1 cellular context compared by ENCODE assay signal in the genomic region with DNA sequence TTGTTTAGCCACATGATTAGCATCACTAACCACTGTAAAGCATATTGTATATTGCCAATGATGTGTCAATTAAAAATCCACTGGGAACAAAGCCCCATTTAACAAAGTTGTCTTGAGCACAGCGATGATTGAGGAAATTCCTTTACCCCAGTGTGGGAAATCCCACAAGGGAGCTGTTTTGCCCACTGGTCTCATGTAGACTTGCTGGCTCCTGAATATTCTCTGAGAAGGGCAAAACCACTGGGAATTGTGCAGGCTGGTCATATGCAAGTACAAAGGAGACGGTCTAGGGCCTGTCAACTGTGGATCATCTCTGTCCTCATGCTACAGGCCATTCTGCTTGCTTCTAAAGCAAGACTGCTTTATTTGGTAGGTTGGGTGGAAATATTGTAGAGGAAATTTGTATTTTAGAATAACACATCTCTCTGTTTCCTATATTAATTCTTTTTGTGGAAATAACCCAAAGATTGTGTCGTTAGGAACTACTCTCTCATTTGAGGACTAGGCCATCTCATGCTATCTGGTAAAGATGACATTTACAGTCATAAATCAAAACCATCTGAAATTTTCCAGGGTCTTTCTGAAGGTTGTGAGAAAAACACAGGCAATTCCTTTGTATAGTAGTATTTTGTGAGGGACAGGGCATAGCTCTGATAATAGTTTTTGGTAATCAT.
TF ChIP-seq lines count a peak whose summit lies in the region.

No MANE protein-coding gene starts in this region.

TF ChIP-seq in GM23338, 12 proteins besides CTCF, POLR2A, EP300 and RAD21:
- TF ChIP-seq, protein P1, sequence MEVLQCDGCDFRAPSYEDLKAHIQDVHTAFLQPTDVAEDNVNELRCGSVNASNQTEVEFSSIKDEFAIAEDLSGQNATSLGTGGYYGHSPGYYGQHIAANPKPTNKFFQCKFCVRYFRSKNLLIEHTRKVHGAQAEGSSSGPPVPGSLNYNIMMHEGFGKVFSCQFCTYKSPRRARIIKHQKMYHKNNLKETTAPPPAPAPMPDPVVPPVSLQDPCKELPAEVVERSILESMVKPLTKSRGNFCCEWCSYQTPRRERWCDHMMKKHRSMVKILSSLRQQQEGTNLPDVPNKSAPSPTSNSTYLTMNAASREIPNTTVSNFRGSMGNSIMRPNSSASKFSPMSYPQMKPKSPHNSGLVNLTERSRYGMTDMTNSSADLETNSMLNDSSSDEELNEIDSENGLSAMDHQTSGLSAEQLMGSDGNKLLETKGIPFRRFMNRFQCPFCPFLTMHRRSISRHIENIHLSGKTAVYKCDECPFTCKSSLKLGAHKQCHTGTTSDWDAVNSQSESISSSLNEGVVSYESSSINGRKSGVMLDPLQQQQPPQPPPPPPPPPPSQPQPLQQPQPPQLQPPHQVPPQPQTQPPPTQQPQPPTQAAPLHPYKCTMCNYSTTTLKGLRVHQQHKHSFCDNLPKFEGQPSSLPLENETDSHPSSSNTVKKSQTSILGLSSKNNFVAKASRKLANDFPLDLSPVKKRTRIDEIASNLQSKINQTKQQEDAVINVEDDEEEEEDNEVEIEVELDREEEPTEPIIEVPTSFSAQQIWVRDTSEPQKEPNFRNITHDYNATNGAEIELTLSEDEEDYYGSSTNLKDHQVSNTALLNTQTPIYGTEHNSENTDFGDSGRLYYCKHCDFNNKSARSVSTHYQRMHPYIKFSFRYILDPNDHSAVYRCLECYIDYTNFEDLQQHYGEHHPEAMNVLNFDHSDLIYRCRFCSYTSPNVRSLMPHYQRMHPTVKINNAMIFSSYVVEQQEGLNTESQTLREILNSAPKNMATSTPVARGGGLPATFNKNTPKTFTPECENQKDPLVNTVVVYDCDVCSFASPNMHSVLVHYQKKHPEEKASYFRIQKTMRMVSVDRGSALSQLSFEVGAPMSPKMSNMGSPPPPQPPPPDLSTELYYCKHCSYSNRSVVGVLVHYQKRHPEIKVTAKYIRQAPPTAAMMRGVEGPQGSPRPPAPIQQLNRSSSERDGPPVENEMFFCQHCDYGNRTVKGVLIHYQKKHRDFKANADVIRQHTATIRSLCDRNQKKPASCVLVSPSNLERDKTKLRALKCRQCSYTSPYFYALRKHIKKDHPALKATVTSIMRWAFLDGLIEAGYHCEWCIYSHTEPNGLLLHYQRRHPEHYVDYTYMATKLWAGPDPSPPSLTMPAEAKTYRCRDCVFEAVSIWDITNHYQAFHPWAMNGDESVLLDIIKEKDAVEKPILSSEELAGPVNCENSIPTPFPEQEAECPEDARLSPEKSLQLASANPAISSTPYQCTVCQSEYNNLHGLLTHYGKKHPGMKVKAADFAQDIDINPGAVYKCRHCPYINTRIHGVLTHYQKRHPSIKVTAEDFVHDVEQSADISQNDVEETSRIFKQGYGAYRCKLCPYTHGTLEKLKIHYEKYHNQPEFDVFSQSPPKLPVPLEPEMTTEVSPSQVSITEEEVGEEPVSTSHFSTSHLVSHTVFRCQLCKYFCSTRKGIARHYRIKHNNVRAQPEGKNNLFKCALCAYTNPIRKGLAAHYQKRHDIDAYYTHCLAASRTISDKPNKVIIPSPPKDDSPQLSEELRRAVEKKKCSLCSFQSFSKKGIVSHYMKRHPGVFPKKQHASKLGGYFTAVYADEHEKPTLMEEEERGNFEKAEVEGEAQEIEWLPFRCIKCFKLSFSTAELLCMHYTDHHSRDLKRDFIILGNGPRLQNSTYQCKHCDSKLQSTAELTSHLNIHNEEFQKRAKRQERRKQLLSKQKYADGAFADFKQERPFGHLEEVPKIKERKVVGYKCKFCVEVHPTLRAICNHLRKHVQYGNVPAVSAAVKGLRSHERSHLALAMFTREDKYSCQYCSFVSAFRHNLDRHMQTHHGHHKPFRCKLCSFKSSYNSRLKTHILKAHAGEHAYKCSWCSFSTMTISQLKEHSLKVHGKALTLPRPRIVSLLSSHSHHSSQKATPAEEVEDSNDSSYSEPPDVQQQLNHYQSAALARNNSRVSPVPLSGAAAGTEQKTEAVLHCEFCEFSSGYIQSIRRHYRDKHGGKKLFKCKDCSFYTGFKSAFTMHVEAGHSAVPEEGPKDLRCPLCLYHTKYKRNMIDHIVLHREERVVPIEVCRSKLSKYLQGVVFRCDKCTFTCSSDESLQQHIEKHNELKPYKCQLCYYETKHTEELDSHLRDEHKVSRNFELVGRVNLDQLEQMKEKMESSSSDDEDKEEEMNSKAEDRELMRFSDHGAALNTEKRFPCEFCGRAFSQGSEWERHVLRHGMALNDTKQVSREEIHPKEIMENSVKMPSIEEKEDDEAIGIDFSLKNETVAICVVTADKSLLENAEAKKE (CRISPR knock-in tag; IDR thresholded peaks at IDR 0.05) = no peak
- no peak for TF ChIP-seq JUNB (IDR thresholded peaks at IDR 0.05; ENCODE audit: unreplicated experiment)
- no peak for TF ChIP-seq EZH2 (IDR thresholded peaks at IDR 0.05; ENCODE audit: low read depth, unreplicated experiment)
- no peak for TF ChIP-seq ZNF331 (CRISPR knock-in tag; IDR thresholded peaks at IDR 0.05; ENCODE audit: low read depth)
- no peak for TF ChIP-seq POLR2AphosphoS5 (IDR thresholded peaks at IDR 0.05; ENCODE audit: low read depth)
- TF ChIP-seq, protein P2, sequence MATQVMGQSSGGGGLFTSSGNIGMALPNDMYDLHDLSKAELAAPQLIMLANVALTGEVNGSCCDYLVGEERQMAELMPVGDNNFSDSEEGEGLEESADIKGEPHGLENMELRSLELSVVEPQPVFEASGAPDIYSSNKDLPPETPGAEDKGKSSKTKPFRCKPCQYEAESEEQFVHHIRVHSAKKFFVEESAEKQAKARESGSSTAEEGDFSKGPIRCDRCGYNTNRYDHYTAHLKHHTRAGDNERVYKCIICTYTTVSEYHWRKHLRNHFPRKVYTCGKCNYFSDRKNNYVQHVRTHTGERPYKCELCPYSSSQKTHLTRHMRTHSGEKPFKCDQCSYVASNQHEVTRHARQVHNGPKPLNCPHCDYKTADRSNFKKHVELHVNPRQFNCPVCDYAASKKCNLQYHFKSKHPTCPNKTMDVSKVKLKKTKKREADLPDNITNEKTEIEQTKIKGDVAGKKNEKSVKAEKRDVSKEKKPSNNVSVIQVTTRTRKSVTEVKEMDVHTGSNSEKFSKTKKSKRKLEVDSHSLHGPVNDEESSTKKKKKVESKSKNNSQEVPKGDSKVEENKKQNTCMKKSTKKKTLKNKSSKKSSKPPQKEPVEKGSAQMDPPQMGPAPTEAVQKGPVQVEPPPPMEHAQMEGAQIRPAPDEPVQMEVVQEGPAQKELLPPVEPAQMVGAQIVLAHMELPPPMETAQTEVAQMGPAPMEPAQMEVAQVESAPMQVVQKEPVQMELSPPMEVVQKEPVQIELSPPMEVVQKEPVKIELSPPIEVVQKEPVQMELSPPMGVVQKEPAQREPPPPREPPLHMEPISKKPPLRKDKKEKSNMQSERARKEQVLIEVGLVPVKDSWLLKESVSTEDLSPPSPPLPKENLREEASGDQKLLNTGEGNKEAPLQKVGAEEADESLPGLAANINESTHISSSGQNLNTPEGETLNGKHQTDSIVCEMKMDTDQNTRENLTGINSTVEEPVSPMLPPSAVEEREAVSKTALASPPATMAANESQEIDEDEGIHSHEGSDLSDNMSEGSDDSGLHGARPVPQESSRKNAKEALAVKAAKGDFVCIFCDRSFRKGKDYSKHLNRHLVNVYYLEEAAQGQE (IDR thresholded peaks at IDR 0.05; ENCODE audit: unreplicated experiment) = no peak
- TF ChIP-seq EZH2phosphoT487 (IDR thresholded peaks at IDR 0.05; ENCODE audit: unreplicated experiment) = no peak
- no peak for TF ChIP-seq CREB1 (CRISPR knock-in tag; IDR thresholded peaks at IDR 0.05; ENCODE audit: low read depth)
- TF ChIP-seq NANOG (IDR thresholded peaks at IDR 0.05; ENCODE audit: borderline replicate concordance) = no peak
- TF ChIP-seq STAT1 (IDR thresholded peaks at IDR 0.05; ENCODE audit: unreplicated experiment) = no peak
- TF ChIP-seq ZNF114 (CRISPR knock-in tag; IDR thresholded peaks at IDR 0.05) = no peak
- TF ChIP-seq, protein P3, sequence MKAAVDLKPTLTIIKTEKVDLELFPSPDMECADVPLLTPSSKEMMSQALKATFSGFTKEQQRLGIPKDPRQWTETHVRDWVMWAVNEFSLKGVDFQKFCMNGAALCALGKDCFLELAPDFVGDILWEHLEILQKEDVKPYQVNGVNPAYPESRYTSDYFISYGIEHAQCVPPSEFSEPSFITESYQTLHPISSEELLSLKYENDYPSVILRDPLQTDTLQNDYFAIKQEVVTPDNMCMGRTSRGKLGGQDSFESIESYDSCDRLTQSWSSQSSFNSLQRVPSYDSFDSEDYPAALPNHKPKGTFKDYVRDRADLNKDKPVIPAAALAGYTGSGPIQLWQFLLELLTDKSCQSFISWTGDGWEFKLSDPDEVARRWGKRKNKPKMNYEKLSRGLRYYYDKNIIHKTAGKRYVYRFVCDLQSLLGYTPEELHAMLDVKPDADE (IDR thresholded peaks at IDR 0.05) = no peak
